Comparison of ENCODE assay signal across 1 cellular context in genomic region chr17:75010683-75011406, GRCh38.
TF ChIP-seq lines count a peak whose summit lies in the region.

No MANE protein-coding gene starts in this region.

TF ChIP-seq in HepG2, 621 proteins besides CTCF, POLR2A, EP300 and RAD21 (continued from another document):
- no peak for TF ChIP-seq LCORL (IDR thresholded peaks at IDR 0.05)
- no peak for TF ChIP-seq LCORL (CRISPR knock-in tag; IDR thresholded peaks at IDR 0.05)
- no peak for TF ChIP-seq ZBTB2 (CRISPR knock-in tag; IDR thresholded peaks at IDR 0.05; ENCODE audit: low read depth)
- TF ChIP-seq ZBTB43 (CRISPR knock-in tag; conservative IDR thresholded peaks at IDR 0.05): no peak
- no peak for TF ChIP-seq PCBP1 (IDR thresholded peaks at IDR 0.05; ENCODE audit: borderline replicate concordance, low read depth, low read length)
- TF ChIP-seq CEBPB (IDR thresholded peaks at IDR 0.05; ENCODE audit: borderline replicate concordance, low read depth, low read length): no peak
- no peak for TF ChIP-seq XBP1 (CRISPR knock-in tag; IDR thresholded peaks at IDR 0.05)
- 0 out of 2 replicates have a peak, but pooled peaks have one; percentile 41 for TF ChIP-seq ZNF619 (CRISPR knock-in tag; IDR thresholded peaks at IDR 0.05)
- no peak for TF ChIP-seq GLI4 (CRISPR knock-in tag; IDR thresholded peaks at IDR 0.05; ENCODE audit: borderline replicate concordance)
- no peak for TF ChIP-seq ZSCAN20 (CRISPR knock-in tag; IDR thresholded peaks at IDR 0.05; ENCODE audit: borderline replicate concordance)
- no peak for TF ChIP-seq THAP8 (CRISPR knock-in tag; IDR thresholded peaks at IDR 0.05; ENCODE audit: borderline replicate concordance)
- no peak for TF ChIP-seq ZNF224 (CRISPR knock-in tag; IDR thresholded peaks at IDR 0.05)
- TF ChIP-seq NBN (conservative IDR thresholded peaks at IDR 0.05): no peak
- TF ChIP-seq, protein P1, sequence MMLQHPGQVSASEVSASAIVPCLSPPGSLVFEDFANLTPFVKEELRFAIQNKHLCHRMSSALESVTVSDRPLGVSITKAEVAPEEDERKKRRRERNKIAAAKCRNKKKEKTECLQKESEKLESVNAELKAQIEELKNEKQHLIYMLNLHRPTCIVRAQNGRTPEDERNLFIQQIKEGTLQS (CRISPR knock-in tag; IDR thresholded peaks at IDR 0.05): no peak
- TF ChIP-seq CAMTA2 (CRISPR knock-in tag; IDR thresholded peaks at IDR 0.05; ENCODE audit: borderline replicate concordance): no peak
- no peak for TF ChIP-seq ZNF607 (CRISPR knock-in tag; IDR thresholded peaks at IDR 0.05; ENCODE audit: borderline replicate concordance)
- TF ChIP-seq, protein P2, sequence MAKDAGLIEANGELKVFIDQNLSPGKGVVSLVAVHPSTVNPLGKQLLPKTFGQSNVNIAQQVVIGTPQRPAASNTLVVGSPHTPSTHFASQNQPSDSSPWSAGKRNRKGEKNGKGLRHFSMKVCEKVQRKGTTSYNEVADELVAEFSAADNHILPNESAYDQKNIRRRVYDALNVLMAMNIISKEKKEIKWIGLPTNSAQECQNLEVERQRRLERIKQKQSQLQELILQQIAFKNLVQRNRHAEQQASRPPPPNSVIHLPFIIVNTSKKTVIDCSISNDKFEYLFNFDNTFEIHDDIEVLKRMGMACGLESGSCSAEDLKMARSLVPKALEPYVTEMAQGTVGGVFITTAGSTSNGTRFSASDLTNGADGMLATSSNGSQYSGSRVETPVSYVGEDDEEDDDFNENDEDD (CRISPR knock-in tag; IDR thresholded peaks at IDR 0.05; ENCODE audit: borderline replicate concordance): no peak
- TF ChIP-seq EZH2 (conservative IDR thresholded peaks at IDR 0.05; ENCODE audit: low read depth, low read length): no peak
- no peak for TF ChIP-seq ATF7-NPFF (CRISPR knock-in tag; IDR thresholded peaks at IDR 0.05; ENCODE audit: low read depth)
- TF ChIP-seq TARDBP (CRISPR knock-in tag; IDR thresholded peaks at IDR 0.05): no peak
- TF ChIP-seq, protein P3, sequence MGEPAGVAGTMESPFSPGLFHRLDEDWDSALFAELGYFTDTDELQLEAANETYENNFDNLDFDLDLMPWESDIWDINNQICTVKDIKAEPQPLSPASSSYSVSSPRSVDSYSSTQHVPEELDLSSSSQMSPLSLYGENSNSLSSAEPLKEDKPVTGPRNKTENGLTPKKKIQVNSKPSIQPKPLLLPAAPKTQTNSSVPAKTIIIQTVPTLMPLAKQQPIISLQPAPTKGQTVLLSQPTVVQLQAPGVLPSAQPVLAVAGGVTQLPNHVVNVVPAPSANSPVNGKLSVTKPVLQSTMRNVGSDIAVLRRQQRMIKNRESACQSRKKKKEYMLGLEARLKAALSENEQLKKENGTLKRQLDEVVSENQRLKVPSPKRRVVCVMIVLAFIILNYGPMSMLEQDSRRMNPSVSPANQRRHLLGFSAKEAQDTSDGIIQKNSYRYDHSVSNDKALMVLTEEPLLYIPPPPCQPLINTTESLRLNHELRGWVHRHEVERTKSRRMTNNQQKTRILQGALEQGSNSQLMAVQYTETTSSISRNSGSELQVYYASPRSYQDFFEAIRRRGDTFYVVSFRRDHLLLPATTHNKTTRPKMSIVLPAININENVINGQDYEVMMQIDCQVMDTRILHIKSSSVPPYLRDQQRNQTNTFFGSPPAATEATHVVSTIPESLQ (CRISPR knock-in tag; conservative IDR thresholded peaks at IDR 0.05): no peak
- no peak for TF ChIP-seq ZNF550 (CRISPR knock-in tag; IDR thresholded peaks at IDR 0.05; ENCODE audit: borderline replicate concordance)
- no peak for TF ChIP-seq ZXDC (CRISPR knock-in tag; IDR thresholded peaks at IDR 0.05)
- TF ChIP-seq SAP130 (CRISPR knock-in tag; IDR thresholded peaks at IDR 0.05; ENCODE audit: low read depth): peak; percentile 42
- TF ChIP-seq TCF12 (IDR thresholded peaks at IDR 0.05): no peak
- no peak for TF ChIP-seq TCF12 (CRISPR knock-in tag; IDR thresholded peaks at IDR 0.05)
- no peak for TF ChIP-seq MAFF (IDR thresholded peaks at IDR 0.05; ENCODE audit: low read depth, low read length)
- TF ChIP-seq YEATS2 (CRISPR knock-in tag; IDR thresholded peaks at IDR 0.05; ENCODE audit: borderline replicate concordance): no peak; the same call in 1 of the 2 replicates
- no peak for TF ChIP-seq NAIF1 (CRISPR knock-in tag; IDR thresholded peaks at IDR 0.05; ENCODE audit: borderline replicate concordance)
- TF ChIP-seq SATB2 (CRISPR knock-in tag; IDR thresholded peaks at IDR 0.05): no peak
- TF ChIP-seq, protein P4, sequence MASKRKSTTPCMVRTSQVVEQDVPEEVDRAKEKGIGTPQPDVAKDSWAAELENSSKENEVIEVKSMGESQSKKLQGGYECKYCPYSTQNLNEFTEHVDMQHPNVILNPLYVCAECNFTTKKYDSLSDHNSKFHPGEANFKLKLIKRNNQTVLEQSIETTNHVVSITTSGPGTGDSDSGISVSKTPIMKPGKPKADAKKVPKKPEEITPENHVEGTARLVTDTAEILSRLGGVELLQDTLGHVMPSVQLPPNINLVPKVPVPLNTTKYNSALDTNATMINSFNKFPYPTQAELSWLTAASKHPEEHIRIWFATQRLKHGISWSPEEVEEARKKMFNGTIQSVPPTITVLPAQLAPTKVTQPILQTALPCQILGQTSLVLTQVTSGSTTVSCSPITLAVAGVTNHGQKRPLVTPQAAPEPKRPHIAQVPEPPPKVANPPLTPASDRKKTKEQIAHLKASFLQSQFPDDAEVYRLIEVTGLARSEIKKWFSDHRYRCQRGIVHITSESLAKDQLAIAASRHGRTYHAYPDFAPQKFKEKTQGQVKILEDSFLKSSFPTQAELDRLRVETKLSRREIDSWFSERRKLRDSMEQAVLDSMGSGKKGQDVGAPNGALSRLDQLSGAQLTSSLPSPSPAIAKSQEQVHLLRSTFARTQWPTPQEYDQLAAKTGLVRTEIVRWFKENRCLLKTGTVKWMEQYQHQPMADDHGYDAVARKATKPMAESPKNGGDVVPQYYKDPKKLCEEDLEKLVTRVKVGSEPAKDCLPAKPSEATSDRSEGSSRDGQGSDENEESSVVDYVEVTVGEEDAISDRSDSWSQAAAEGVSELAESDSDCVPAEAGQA (IDR thresholded peaks at IDR 0.05; ENCODE audit: low read depth): no peak
- TF ChIP-seq, protein P4 (CRISPR knock-in tag; IDR thresholded peaks at IDR 0.05; ENCODE audit: borderline replicate concordance): no peak
- TF ChIP-seq ZNF780A (CRISPR knock-in tag; IDR thresholded peaks at IDR 0.05): no peak
- TF ChIP-seq HOXA5 (CRISPR knock-in tag; IDR thresholded peaks at IDR 0.05): no peak
- no peak for TF ChIP-seq FOXK2 (IDR thresholded peaks at IDR 0.05)
- no peak for TF ChIP-seq NCOA1 (CRISPR knock-in tag; IDR thresholded peaks at IDR 0.05)
- TF ChIP-seq ZNF510 (CRISPR knock-in tag; IDR thresholded peaks at IDR 0.05; ENCODE audit: low read depth): no peak
- TF ChIP-seq ZUFSP (CRISPR knock-in tag; IDR thresholded peaks at IDR 0.05; ENCODE audit: borderline replicate concordance): no peak
- no peak for TF ChIP-seq AGO2 (optimal IDR thresholded peaks at IDR 0.05; ENCODE audit: low read depth, low read length)
